In genomic region chr1:54886724-54887664, GRCh38 we compare ENCODE assay signal across 8 cellular contexts. TPM values are rescaled to one million over a fixed set of nuclear protein-coding genes. Genes with fewer than 3 reads are reported as not detected.
A peak's percentile ranks its signal among the peaks of the same experiment; 100 is the strongest.
DNase-seq lines count a peak whose midpoint lies in the region; ATAC-seq and TF ChIP-seq lines count a peak whose summit lies in the region.

Gene DHCR24 (minus strand): TSS chr1:54887195. CDS start chr1:54887119, 76 bp downstream.

- H3K36me3 ChIP-seq in KMS-11 (ENCODE audit: insufficient read depth) (no peaks in the 10 kb centered on the region), neuron (ENCODE audit: insufficient read depth, low read length) (peaks cover 34% of the 10 kb centered on the region)

- no peaks in the 10 kb centered on the region for H4K20me1 ChIP-seq in KMS-11 (ENCODE audit: insufficient read depth)

- H3K27ac ChIP-seq in KMS-11, result no peak within 1 kb of the TSS

- peaks cover 4% of the 10 kb centered on the region for H3K9me3 ChIP-seq in neuron (ENCODE audit: low read length)

- H3K9ac ChIP-seq in KMS-11, result no peak within 1 kb of the TSS; the same call in 1 of the 2 replicates

- DNase-seq in EL (peak; percentile 88), SHP77 treated with DMSO at 0.1 percent for 48 hours (lab: John Stamatoyannopoulos, UW) (peak; percentile 56), foreskin melanocyte (peak; percentile 71)
- peak; percentile 34 to 59 (median 45) for DNase-seq in activated naive CD4-positive, alpha-beta T cell (lab: John Stamatoyannopoulos, UW)

- peak within 1 kb of the TSS; percentile 38; the same call in 1 of the 2 replicates for H2AFZ ChIP-seq in KMS-11 (ENCODE audit: low read depth)
- peak within 1 kb of the TSS; percentile 84 for H2AFZ ChIP-seq in neuron (ENCODE audit: low read depth, low read length)

- H3K4me3 ChIP-seq in KMS-11 (IDR thresholded peaks at IDR 0.05; ENCODE audit: insufficient read depth, low read depth, low read length) (no peak within 1 kb of the TSS), neuron (ENCODE audit: low read length) (peak within 1 kb of the TSS; percentile 98)

- no peaks in the 10 kb centered on the region for H3K27me3 ChIP-seq in KMS-11 (ENCODE audit: insufficient read depth, low read depth)
- no peaks in the 10 kb centered on the region for H3K27me3 ChIP-seq in neuron (ENCODE audit: insufficient read depth, low read length)

- H3K4me1 ChIP-seq in KMS-11 (ENCODE audit: low read depth, poor library complexity, severe bottlenecking) (no peaks in the 10 kb centered on the region), neuron (ENCODE audit: insufficient read depth, low read length) (peaks cover 39% of the 10 kb centered on the region)

- H3K4me2 ChIP-seq in KMS-11, result peak within 1 kb of the TSS; percentile 21; the same call in 1 of the 2 replicates

- H3K79me2 ChIP-seq in KMS-11 (ENCODE audit: insufficient read depth, low read depth), result no peaks in the 10 kb centered on the region

- peak; percentile 90 for ATAC-seq in GM21786 (IDR thresholded peaks at IDR 0.05; ENCODE audit: unreplicated experiment)

- no peak for TF ChIP-seq CTCF in KMS-11 (conservative IDR thresholded peaks at IDR 0.05; ENCODE audit: low read depth, low read length)
- no peak for TF ChIP-seq CTCF in subcutaneous adipose tissue (IDR thresholded peaks at IDR 0.05; ENCODE audit: low read depth)

RNA-seq across cellular contexts. Expression of gene DHCR24, which starts in this region (rescaled TPM):
- 100 to 1,000 TPM in 3 of 4 donors, 10 to 100 TPM in 1; 66.2 to 180 (median 131) TPM for total RNA-seq in subcutaneous adipose tissue
